Comparison of ENCODE assay signal across 19 cellular contexts in the genomic region with DNA sequence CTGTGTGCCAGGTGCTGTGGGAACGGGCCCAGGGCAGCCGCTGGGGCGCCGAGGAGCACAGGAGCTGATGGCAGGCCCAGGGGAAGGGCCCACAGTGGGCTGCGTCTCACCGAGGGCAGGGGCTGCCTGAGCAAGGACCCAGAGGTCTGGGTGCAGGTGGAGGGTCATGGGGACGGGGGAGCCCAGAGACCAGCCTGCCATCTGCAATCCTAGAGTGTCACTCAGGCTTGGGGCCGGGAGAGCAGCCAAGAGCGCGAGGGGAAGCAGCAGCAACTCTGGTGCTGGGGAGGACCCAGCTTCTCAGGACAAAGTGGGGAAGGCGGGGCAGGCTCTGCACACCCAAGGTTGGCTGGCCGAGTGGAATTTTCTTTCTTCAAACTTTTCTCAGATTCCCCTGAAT.
DNase-seq lines count a peak whose midpoint lies in the region; ATAC-seq and TF ChIP-seq lines count a peak whose summit lies in the region.
"Had no signal": no experiment of that assay in that cellular context is flagged by ENCODE, and none has a peak within 500 bp of the region (broad histone marks: within the 10 kb centered on the region; RNA-seq: fewer than 3 reads in every experiment).

No MANE protein-coding gene starts in this region.

- DNase-seq in activated CD8-positive, alpha-beta memory T cell treated with anti-CD3 and anti-CD28 coated beads, Interleukin-2, amount 50 U/mL, for 4 hours = peak; percentile 8
- DNase-seq in ecto neural progenitor cell (ENCODE audit: low spot score) (peak; percentile 39), neural progenitor cell (ENCODE audit: low spot score) (no peak), suprapubic skin (ENCODE audit: low spot score in 2 of 2) (peak; percentile 51 to 77), immature natural killer cell (no peak)
- DNase-seq in stimulated activated naive CD4-positive, alpha-beta T cell treated with Interleukin-2 at 50 U/mL for 16 hours (lab: John Stamatoyannopoulos, UW) = no peak
- DNase-seq in activated naive CD4-positive, alpha-beta T cell treated with Interleukin-2 at 50 U/mL for 16 hours = no peak
- DNase-seq: activated CD4-positive, alpha-beta T cell treated with anti-CD3 and anti-CD28 coated beads, Interleukin-2, amount 50 U/mL, for 1 hour; cortex of kidney; GOT3; NCI-H2107; NCI-H526 treated with DMSO at 0.1 percent for 48 hours had no signal

- H3K4me3 ChIP-seq in neural progenitor cell (no peak overlapping the region), suprapubic skin (no peak overlapping the region)
- H3K4me3 ChIP-seq: heart right ventricle had no signal

- H3K4me1 Mint-ChIP-seq in neural progenitor cell = peaks cover 56% of the 10 kb centered on the region
- peaks cover 33 to 34% of the 10 kb centered on the region in 2 donors for H3K4me1 Mint-ChIP-seq in immature natural killer cell

- H3F3A ChIP-seq in neural progenitor cell (ENCODE audit: low read depth) = no peaks in the 10 kb centered on the region

- peaks cover 4% of the 10 kb centered on the region for H3K36me3 ChIP-seq in neural progenitor cell
- H3K36me3 ChIP-seq in suprapubic skin = peaks cover 37% of the 10 kb centered on the region

- H3K27ac Mint-ChIP-seq in neural progenitor cell (peak overlapping the region; percentile 53), immature natural killer cell (no peak overlapping the region)
- H3K27ac Mint-ChIP-seq: activated T-helper 1 cell treated with anti-CD3 and anti-CD28 coated beads, Interleukin-12 subunit alpha, Interleukin-12 subunit beta, Interleukin-2, Interleukin-4 antibody, amounts not matched to agents 30 ng/mL and 10 ng/mL and 1 ng/mL, durations not matched to agents 14 hours and 24 hours and 36 hours; B cell; IgD-negative memory B cell had no signal

- H3K4me2 ChIP-seq in neural progenitor cell = no peak overlapping the region

- no peak for TF ChIP-seq CTCF in neural progenitor cell (IDR thresholded peaks at IDR 0.05)
- TF ChIP-seq CTCF in suprapubic skin (IDR thresholded peaks at IDR 0.05) = no peak

- no peak for ATAC-seq in GM18909 (IDR thresholded peaks at IDR 0.05; ENCODE audit: poor library complexity, unreplicated experiment)
- ATAC-seq: esophagus mucosa, Panc1 had no signal

- peaks cover 27% of the 10 kb centered on the region for H4K20me1 ChIP-seq in neural progenitor cell (ENCODE audit: low read depth)

- H3K79me2 ChIP-seq in neural progenitor cell (ENCODE audit: low read depth) = peaks cover 17% of the 10 kb centered on the region

- peaks cover 5% of the 10 kb centered on the region for H3K27me3 Mint-ChIP-seq in neural progenitor cell (ENCODE audit: insufficient read depth, low read depth)
- peaks cover 0 to 7% (median 0%) of the 10 kb centered on the region in 3 donors for H3K27me3 Mint-ChIP-seq in immature natural killer cell (ENCODE audit: low read depth in 3 of 3)
- H3K27me3 Mint-ChIP-seq: B cell, IgD-negative memory B cell had no signal

- H3K9ac ChIP-seq in neural progenitor cell = no peak overlapping the region

- no peaks in the 10 kb centered on the region for H3K9me3 Mint-ChIP-seq in neural progenitor cell
- H3K9me3 Mint-ChIP-seq in immature natural killer cell = no peaks in the 10 kb centered on the region
- H3K9me3 Mint-ChIP-seq: activated T-helper 1 cell treated with anti-CD3 and anti-CD28 coated beads, Interleukin-12 subunit alpha, Interleukin-12 subunit beta, Interleukin-2, Interleukin-4 antibody, amounts not matched to agents 30 ng/mL and 10 ng/mL and 1 ng/mL, durations not matched to agents 14 hours and 24 hours and 36 hours had no signal

- H3K27me3 ChIP-seq in neural progenitor cell (no peaks in the 10 kb centered on the region), suprapubic skin (no peaks in the 10 kb centered on the region)
- H3K27me3 ChIP-seq: heart right ventricle had no signal

- no peak overlapping the region for H2AFZ ChIP-seq in neural progenitor cell (replicated peaks)

- H3K9me3 ChIP-seq in neural progenitor cell (ENCODE audit: low read depth) = no peaks in the 10 kb centered on the region
- peaks cover 8% of the 10 kb centered on the region for H3K9me3 ChIP-seq in suprapubic skin

- H3K4me1 ChIP-seq in neural progenitor cell (peaks cover 5% of the 10 kb centered on the region), suprapubic skin (peaks cover 10% of the 10 kb centered on the region)

- H3K36me3 Mint-ChIP-seq in neural progenitor cell (peaks cover 12% of the 10 kb centered on the region), immature natural killer cell (peaks cover 16 to 23% (median 16%) of the 10 kb centered on the region in 3 donors)

- H3K27ac ChIP-seq in neural progenitor cell (no peak overlapping the region), suprapubic skin (no peak overlapping the region)
- H3K27ac ChIP-seq: heart right ventricle had no signal

- no peak for TF ChIP-seq EP300 in suprapubic skin (IDR thresholded peaks at IDR 0.05)

- WGBS in suprapubic skin = 84% methylated on average over 10 of the region's 12 CpGs

- no peak for TF ChIP-seq POLR2A in suprapubic skin (IDR thresholded peaks at IDR 0.05)

- H3K4me3 Mint-ChIP-seq in neural progenitor cell (no peak overlapping the region), immature natural killer cell (no peak overlapping the region)
- H3K4me3 Mint-ChIP-seq: activated T-helper 1 cell treated with anti-CD3 and anti-CD28 coated beads, Interleukin-12 subunit alpha, Interleukin-12 subunit beta, Interleukin-2, Interleukin-4 antibody, amounts not matched to agents 30 ng/mL and 10 ng/mL and 1 ng/mL, durations not matched to agents 14 hours and 24 hours and 36 hours; B cell had no signal

Comparison
In these comparisons a context has a peak if more than half of its experiments do, and no peak if none do; other contexts are left out.
1. DNase-seq: peak in activated CD8-positive, alpha-beta memory T cell treated with anti-CD3 and anti-CD28 coated beads, Interleukin-2, amount 50 U/mL, for 4 hours (single experiment), ecto neural progenitor cell (single experiment) and suprapubic skin (2 of 2); none in neural progenitor cell (single experiment), immature natural killer cell (0 of 3), stimulated activated naive CD4-positive, alpha-beta T cell treated with Interleukin-2 at 50 U/mL for 16 hours (single experiment) and activated naive CD4-positive, alpha-beta T cell treated with Interleukin-2 at 50 U/mL for 16 hours (single experiment).